ENCODE assay signal across 16 cellular contexts in the genomic region with DNA sequence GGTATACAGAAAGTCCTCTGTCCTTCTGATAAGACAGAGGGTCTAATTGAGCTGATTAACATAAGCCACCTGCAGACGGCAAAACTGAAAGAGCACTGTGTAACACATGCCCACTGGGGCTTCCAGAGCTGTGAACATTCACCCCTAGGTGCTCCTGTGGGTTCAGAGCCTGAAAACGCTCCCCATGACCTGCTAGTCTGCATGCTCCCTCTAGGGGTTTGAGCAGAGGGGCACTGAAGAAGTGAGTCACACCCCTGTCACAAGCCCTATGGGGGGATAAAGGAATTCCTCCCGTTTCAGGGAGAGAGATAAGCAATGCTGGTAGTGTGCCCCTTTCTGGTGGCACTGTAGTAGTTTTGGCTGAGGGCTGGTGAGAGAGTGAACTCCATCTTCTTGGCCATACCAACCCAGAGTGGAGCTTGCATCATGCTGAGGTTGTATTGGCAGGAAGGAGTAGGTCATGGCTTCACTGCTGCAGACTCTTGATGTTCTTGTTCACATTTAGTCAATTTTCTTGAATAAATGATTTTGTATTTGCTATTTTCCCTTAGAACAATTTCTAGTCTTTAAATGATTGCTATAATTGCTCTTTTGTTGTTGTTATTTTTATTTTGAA.
DNase-seq lines count a peak whose midpoint lies in the region; ATAC-seq, FAIRE-seq and TF ChIP-seq lines count a peak whose summit lies in the region.
"Had no signal": no experiment of that assay in that cellular context is flagged by ENCODE, and none has a peak within 500 bp of the region (broad histone marks: within the 10 kb centered on the region; RNA-seq: fewer than 3 reads in every experiment).

No MANE protein-coding gene starts in this region.

- ATAC-seq in GM19023 (IDR thresholded peaks at IDR 0.05; ENCODE audit: unreplicated experiment): peak; percentile 69
- peak; percentile 55 for ATAC-seq in HG03280 (IDR thresholded peaks at IDR 0.05; ENCODE audit: unreplicated experiment)
- ATAC-seq: activated T-cell treated with anti-CD3 and anti-CD28 coated beads, Interleukin-2, amount 50 U/mL, for 4 hours had no signal

- H3K23ac ChIP-seq in H1 (ENCODE audit: insufficient read length): no peak overlapping the region

- no peak for FAIRE-seq in H1 (lab: Jason Lieb, UNC)

- no peak overlapping the region for H2AK5ac ChIP-seq in H1 (ENCODE audit: low read depth, low read length)

- H4K8ac ChIP-seq in H1 (ENCODE audit: extremely low read depth, insufficient read depth, low read length): no peak overlapping the region

- H3K27ac ChIP-seq in H1 (ENCODE audit: low read depth, low read length): no peak overlapping the region
- no peak overlapping the region for H3K27ac ChIP-seq in effector memory CD4-positive, alpha-beta T cell (ENCODE audit: insufficient read depth, low read length, poor library complexity, severe bottlenecking)
- H3K27ac ChIP-seq: sigmoid colon had no signal

- H3K36me3 ChIP-seq in H1 (ENCODE audit: control insufficient read depth in 2 of 4, insufficient read depth in 4 of 4, low read length in 3 of 4): no peaks in the 10 kb centered on the region
- no peaks in the 10 kb centered on the region for H3K36me3 ChIP-seq in HAP-1 (replicated peaks)
- no peaks in the 10 kb centered on the region for H3K36me3 ChIP-seq in effector memory CD4-positive, alpha-beta T cell (ENCODE audit: control insufficient read depth, insufficient read depth, low read length)
- H3K36me3 ChIP-seq: sigmoid colon had no signal

- H2BK5ac ChIP-seq in H1 (ENCODE audit: low read depth, low read length): no peak overlapping the region

- no peak overlapping the region for H2BK120ac ChIP-seq in H1 (replicated peaks; ENCODE audit: low read depth, low read length)

- in situ Hi-C loops in HAP-1 (cut with MboI; ENCODE audit: low sequenced_read_pairs): no loop called here

- no peaks in the 10 kb centered on the region for H3K79me1 ChIP-seq in H1 (ENCODE audit: low read depth, low read length)

- H3K9me3 ChIP-seq in H1 (ENCODE audit: insufficient read depth in 2 of 2, low read depth in 1 of 2, low read length in 1 of 2): no peaks in the 10 kb centered on the region
- H3K9me3 ChIP-seq in HAP-1: no peaks in the 10 kb centered on the region
- H3K9me3 ChIP-seq in effector memory CD4-positive, alpha-beta T cell (ENCODE audit: control insufficient read depth, low read length): no peaks in the 10 kb centered on the region
- H3K9me3 ChIP-seq: sigmoid colon had no signal

- no peak overlapping the region for H2AFZ ChIP-seq in H1 (ENCODE audit: low read length)

- H3K4me1 ChIP-seq in H1 (replicated peaks in 1 of 4; ENCODE audit: control insufficient read depth in 3 of 4, insufficient read depth in 4 of 4, low read length in 3 of 4) (no peaks in the 10 kb centered on the region), HAP-1 (no peaks in the 10 kb centered on the region)
- no peaks in the 10 kb centered on the region for H3K4me1 ChIP-seq in effector memory CD4-positive, alpha-beta T cell (ENCODE audit: control insufficient read depth, insufficient read depth, low read length, poor library complexity, severe bottlenecking)
- H3K4me1 ChIP-seq: sigmoid colon had no signal

- no peak overlapping the region for H4K5ac ChIP-seq in H1 (ENCODE audit: insufficient read length, low read depth, low read length)

- POLR2A ChIA-PET in H1 (lab: Charles Lee; ENCODE audit: partially characterized antibody): no interaction called here

- H4K91ac ChIP-seq in H1 (replicated peaks; ENCODE audit: insufficient read length, low read length): no peak overlapping the region

- no peak overlapping the region for H3K4me3 ChIP-seq in GM12865 (ENCODE audit: low read depth, low read length)
- no peak overlapping the region for H3K4me3 ChIP-seq in H1 (ENCODE audit: extremely low read depth in 1 of 4, insufficient read depth in 2 of 4, low read depth in 3 of 4, low read length in 4 of 4)
- no peak overlapping the region for H3K4me3 ChIP-seq in HAP-1
- H3K4me3 ChIP-seq in effector memory CD4-positive, alpha-beta T cell (ENCODE audit: insufficient read depth, low read depth, low read length, poor library complexity, severe bottlenecking): no peak overlapping the region
- H3K4me3 ChIP-seq: sigmoid colon had no signal

- no peak overlapping the region for H3K4ac ChIP-seq in H1 (replicated peaks; ENCODE audit: insufficient read length, low read depth, low read length)

- no peak overlapping the region for H3K9ac ChIP-seq in H1 (replicated peaks in 1 of 4; ENCODE audit: extremely low read depth in 1 of 4, low read depth in 3 of 4, low read length in 3 of 4)

- H3K79me2 ChIP-seq in H1 (ENCODE audit: control insufficient read depth in 1 of 2, insufficient read depth in 2 of 2, low read length in 2 of 2): no peaks in the 10 kb centered on the region

- no peak overlapping the region for H3K18ac ChIP-seq in H1 (ENCODE audit: extremely low read depth, low read length)

- no peak overlapping the region for H3K56ac ChIP-seq in H1 (replicated peaks; ENCODE audit: insufficient read length, low read depth, low read length)

- TF ChIP-seq RAD21 in H1 (IDR thresholded peaks at IDR 0.05 in 1 of 2, conservative IDR thresholded peaks at IDR 0.05 in 1 of 2; ENCODE audit: low read depth in 2 of 2, low read length in 2 of 2): peak in 1 of 2 experiments; percentile 38; a peak in 2 of 4 replicates

- H2BK15ac ChIP-seq in H1 (ENCODE audit: low read length): no peak overlapping the region

- no peak overlapping the region for H3K14ac ChIP-seq in H1 (ENCODE audit: insufficient read length)

- CTCF ChIA-PET in H1 (lab: Charles Lee; ENCODE audit: partially characterized antibody): interaction anchor here (0.6 to 3.2 kb wide), 7 partner anchors 9 to 245 kb away, joined by 3 to 24 read pairs (median 4); no protein-coding TSS in a partner anchor

- WGBS in H1 (ENCODE audit: extremely low coverage in 1 of 2, insufficient coverage in 1 of 2, insufficient read length in 1 of 2, insufficient replicate concordance in 2 of 2, low coverage in 1 of 2, low lambda C conversion rate in 2 of 2, missing lambda C conversion rate in 1 of 2), 2 experiments: 82% methylated on average over 3 of the region's 3 CpGs; no CpG with 5 or more reads in 1 of the 2 experiments

- DNase-seq in GM12865 (ENCODE audit: low read depth) (peak; percentile 13), H1 (ENCODE audit: low read depth in 1 of 2, low spot score in 2 of 2) (no peak), HAP-1 (ENCODE audit: low spot score in 2 of 2) (no peak), NCI-H446 treated with DMSO at 0.1 percent for 48 hours (lab: John Stamatoyannopoulos, UW) (no peak), DMS79 (lab: John Stamatoyannopoulos, UW) (no peak)
- no peak for DNase-seq in effector memory CD4-positive, alpha-beta T cell
- DNase-seq: activated naive CD8-positive, alpha-beta T cell treated with anti-CD3 and anti-CD28 coated beads, Interleukin-2, amount 10 ng/mL, durations not matched to agents 7 days and 5 days; activated T-cell treated with anti-CD3 and anti-CD28 coated beads, Interleukin-2, amount 50 U/mL, for 4 hours; CD8-positive, alpha-beta memory T cell; immature natural killer cell; Karpas-422; stimulated activated CD4-positive, alpha-beta T cell treated with anti-CD3 and anti-CD28 coated beads, Interleukin-1b, Interleukin-23, amount 100 ng/mL, for 48 hours; SW 1271 had no signal

- H2BK12ac ChIP-seq in H1 (ENCODE audit: low read depth, low read length): peak overlapping the region; percentile 87; the same call in 1 of the 2 replicates

- TF ChIP-seq EP300 in H1 (IDR thresholded peaks at IDR 0.05; ENCODE audit: borderline replicate concordance in 1 of 2, low read depth in 2 of 2, low read length in 2 of 2): no peak

- no peaks in the 10 kb centered on the region for H4K20me1 ChIP-seq in H1 (replicated peaks in 1 of 2; ENCODE audit: control insufficient read depth in 1 of 2, insufficient read depth in 2 of 2, low read length in 2 of 2)

- TF ChIP-seq CTCF in GM12865 (IDR thresholded peaks at IDR 0.05; ENCODE audit: insufficient read depth, low read depth, low read length, missing control alignments): no peak
- peak; percentile 20 to 46 (median 31) for TF ChIP-seq CTCF in H1 (IDR thresholded peaks at IDR 0.05; ENCODE audit: control extremely low read depth in 1 of 3, insufficient read depth in 1 of 3, low read depth in 1 of 3, low read length in 3 of 3)

- H3K23me2 ChIP-seq in H1 (ENCODE audit: low read depth, low read length): no peaks in the 10 kb centered on the region

- H3K4me2 ChIP-seq in H1 (ENCODE audit: insufficient read depth in 1 of 2, low read depth in 2 of 2, low read length in 2 of 2): no peak overlapping the region

- no peak overlapping the region for H2BK20ac ChIP-seq in H1 (ENCODE audit: low read length)

- H3K27me3 ChIP-seq in H1 (replicated peaks in 1 of 4; ENCODE audit: control insufficient read depth in 3 of 4, extremely low read depth in 1 of 4, insufficient read depth in 3 of 4, low read length in 3 of 4) (no peaks in the 10 kb centered on the region), HAP-1 (ENCODE audit: low read depth) (no peaks in the 10 kb centered on the region; the same call in 1 of the 2 replicates)
- H3K27me3 ChIP-seq in effector memory CD4-positive, alpha-beta T cell (replicated peaks; ENCODE audit: control insufficient read depth, insufficient read depth, low read length, poor library complexity, severe bottlenecking): no peaks in the 10 kb centered on the region
- H3K27me3 ChIP-seq: sigmoid colon had no signal

- no peak for TF ChIP-seq POLR2A in H1 (IDR thresholded peaks at IDR 0.05; ENCODE audit: control extremely low read depth in 1 of 2, low read depth in 2 of 2, low read length in 2 of 2)

TF ChIP-seq in H1, 55 proteins besides CTCF, POLR2A, EP300 and RAD21:
- TF ChIP-seq ZNF274 (IDR thresholded peaks at IDR 0.05; ENCODE audit: borderline replicate concordance, extremely low read depth, low read length): no peak
TF ChIP-seq in H1: peak in this region for 0.
